In genomic region chr3:176568189-176568588, GRCh38 we compare ENCODE assay signal across 21 cellular contexts.
A peak's percentile ranks its signal among the peaks of the same experiment; 100 is the strongest.
DNase-seq lines count a peak whose midpoint lies in the region; ATAC-seq and TF ChIP-seq lines count a peak whose summit lies in the region.
"Had no signal": no experiment of that assay in that cellular context is flagged by ENCODE, and none has a peak within 500 bp of the region (broad histone marks: within the 10 kb centered on the region; RNA-seq: fewer than 3 reads in every experiment).

No MANE protein-coding gene starts in this region.

- H3K27me3 ChIP-seq in KMS-11 (ENCODE audit: insufficient read depth, low read depth) (no peaks in the 10 kb centered on the region), right atrium auricular region (no peaks in the 10 kb centered on the region)
- H3K27me3 ChIP-seq: BE2C, BLaER1 had no signal

- no peaks in the 10 kb centered on the region for H3K79me2 ChIP-seq in KMS-11 (ENCODE audit: insufficient read depth, low read depth)

- no peak overlapping the region for H2AFZ ChIP-seq in KMS-11 (ENCODE audit: low read depth)

- H3K9ac ChIP-seq in KMS-11, result no peak overlapping the region
- H3K9ac ChIP-seq: BLaER1 had no signal

- H3K27me3 Mint-ChIP-seq in nephron (ENCODE audit: low read depth) (no peaks in the 10 kb centered on the region), immature natural killer cell (ENCODE audit: low read depth in 3 of 3) (no peaks in the 10 kb centered on the region)
- no peaks in the 10 kb centered on the region for H3K27me3 Mint-ChIP-seq in activated naive CD8-positive, alpha-beta T cell treated with anti-CD3 and anti-CD28 coated beads, Interleukin-2, amount 50 U/mL, for 24 hours
- H3K27me3 Mint-ChIP-seq: CD4-positive, CD25-positive, alpha-beta regulatory T cell had no signal

- H3K27ac ChIP-seq in KMS-11, result no peak overlapping the region
- H3K27ac ChIP-seq in right atrium auricular region, result no peak overlapping the region
- H3K27ac ChIP-seq: BLaER1 had no signal

- peaks cover 40% of the 10 kb centered on the region for H3K4me1 ChIP-seq in KMS-11 (ENCODE audit: low read depth, poor library complexity, severe bottlenecking)
- no peaks in the 10 kb centered on the region for H3K4me1 ChIP-seq in right atrium auricular region
- H3K4me1 ChIP-seq: BLaER1, Caco-2 had no signal

- no peaks in the 10 kb centered on the region for H3K36me3 ChIP-seq in KMS-11 (ENCODE audit: insufficient read depth)
- H3K36me3 ChIP-seq in right atrium auricular region, result no peaks in the 10 kb centered on the region
- H3K36me3 ChIP-seq: BE2C, BLaER1 had no signal

- H3K27ac Mint-ChIP-seq in nephron (peak overlapping the region in 2 of 3 experiments; percentile 33 to 41), immature natural killer cell (no peak overlapping the region)
- H3K27ac Mint-ChIP-seq in activated naive CD8-positive, alpha-beta T cell treated with anti-CD3 and anti-CD28 coated beads, Interleukin-2, amount 50 U/mL, for 24 hours, result no peak overlapping the region
- H3K27ac Mint-ChIP-seq: CD14-positive monocyte; CD4-positive, alpha-beta memory T cell; CD4-positive, CD25-positive, alpha-beta regulatory T cell; CD8-positive, alpha-beta memory T cell had no signal

- H3K9me3 Mint-ChIP-seq in nephron, result no peaks in the 10 kb centered on the region
- peaks cover 16% of the 10 kb centered on the region for H3K9me3 Mint-ChIP-seq in activated naive CD8-positive, alpha-beta T cell treated with anti-CD3 and anti-CD28 coated beads, Interleukin-2, amount 50 U/mL, for 24 hours
- peaks cover 6 to 34% (median 8%) of the 10 kb centered on the region in 6 donors for H3K9me3 Mint-ChIP-seq in immature natural killer cell

- TF ChIP-seq CTCF in KMS-11 (conservative IDR thresholded peaks at IDR 0.05; ENCODE audit: low read depth, low read length), result no peak
- no peak for TF ChIP-seq CTCF in nephron (IDR thresholded peaks at IDR 0.05; ENCODE audit: unreplicated experiment in 3 of 3)
- TF ChIP-seq CTCF in right atrium auricular region (IDR thresholded peaks at IDR 0.05), result no peak

- H3K4me3 Mint-ChIP-seq in nephron (no peak overlapping the region), immature natural killer cell (no peak overlapping the region)
- H3K4me3 Mint-ChIP-seq in activated naive CD8-positive, alpha-beta T cell treated with anti-CD3 and anti-CD28 coated beads, Interleukin-2, amount 50 U/mL, for 24 hours, result no peak overlapping the region
- H3K4me3 Mint-ChIP-seq: CD14-positive monocyte; CD4-positive, alpha-beta memory T cell; CD4-positive, CD25-positive, alpha-beta regulatory T cell; CD8-positive, alpha-beta memory T cell had no signal

- peaks cover 0 to 4% of the 10 kb centered on the region in 2 donors for H3K9me3 ChIP-seq in right atrium auricular region
- H3K9me3 ChIP-seq: BE2C, Caco-2 had no signal

- H3K4me2 ChIP-seq in KMS-11, result 0 out of 2 replicates have a peak overlapping the region, but pooled peaks have one; percentile 55
- H3K4me2 ChIP-seq: BLaER1 had no signal

- H3K36me3 Mint-ChIP-seq in nephron (ENCODE audit: low read depth), result no peaks in the 10 kb centered on the region
- H3K36me3 Mint-ChIP-seq in activated naive CD8-positive, alpha-beta T cell treated with anti-CD3 and anti-CD28 coated beads, Interleukin-2, amount 50 U/mL, for 24 hours (ENCODE audit: low read depth), result no peaks in the 10 kb centered on the region
- H3K36me3 Mint-ChIP-seq in immature natural killer cell, result no peaks in the 10 kb centered on the region
- H3K36me3 Mint-ChIP-seq: CD14-positive monocyte; CD4-positive, alpha-beta memory T cell; CD4-positive, CD25-positive, alpha-beta regulatory T cell; CD8-positive, alpha-beta memory T cell had no signal

- DNase-seq in COLO829 (ENCODE audit: low spot score) (peak; percentile 78), islet precursor cell (peak; percentile 68), right atrium auricular region (ENCODE audit: low spot score) (no peak), iPS-NIHi11 (ENCODE audit: low spot score) (no peak), immature natural killer cell (no peak)
- no peak for DNase-seq in activated naive CD8-positive, alpha-beta T cell treated with anti-CD3 and anti-CD28 coated beads, Interleukin-2, amount 50 U/mL, for 24 hours
- DNase-seq: 8988T; ACHN; BE2C; C1 segment of cervical spinal cord; Caco-2; Calu3; CD4-positive, alpha-beta memory T cell; CD4-positive, CD25-positive, alpha-beta regulatory T cell; CD8-positive, alpha-beta memory T cell; DMS79 treated with DMSO at 0.1 percent for 48 hours; GF-D8 had no signal

- no peaks in the 10 kb centered on the region for H4K20me1 ChIP-seq in KMS-11 (ENCODE audit: insufficient read depth)
- H4K20me1 ChIP-seq: BLaER1 had no signal

- no peak overlapping the region for H3K4me3 ChIP-seq in KMS-11 (IDR thresholded peaks at IDR 0.05; ENCODE audit: insufficient read depth, low read depth, low read length)
- H3K4me3 ChIP-seq in right atrium auricular region, result no peak overlapping the region
- H3K4me3 ChIP-seq: BLaER1 had no signal

- ATAC-seq in activated naive CD8-positive, alpha-beta T cell treated with anti-CD3 and anti-CD28 coated beads, Interleukin-2, amount 50 U/mL, for 24 hours, result no peak

- peaks cover 8% of the 10 kb centered on the region for H3K4me1 Mint-ChIP-seq in nephron
- H3K4me1 Mint-ChIP-seq in activated naive CD8-positive, alpha-beta T cell treated with anti-CD3 and anti-CD28 coated beads, Interleukin-2, amount 50 U/mL, for 24 hours, result no peaks in the 10 kb centered on the region
- H3K4me1 Mint-ChIP-seq in immature natural killer cell, result no peaks in the 10 kb centered on the region
- H3K4me1 Mint-ChIP-seq: CD14-positive monocyte; CD4-positive, alpha-beta memory T cell; CD4-positive, CD25-positive, alpha-beta regulatory T cell; CD8-positive, alpha-beta memory T cell had no signal

Comparison
In these comparisons a context has a peak if more than half of its experiments do, and no peak if none do; other contexts are left out.
1. DNase-seq: peak in COLO829 (single experiment) and islet precursor cell (single experiment); none in right atrium auricular region (single experiment), iPS-NIHi11 (single experiment), activated naive CD8-positive, alpha-beta T cell treated with anti-CD3 and anti-CD28 coated beads, Interleukin-2, amount 50 U/mL, for 24 hours (single experiment) and immature natural killer cell (0 of 3).
2. H3K27ac Mint-ChIP-seq: peak in nephron (2 of 3); none in activated naive CD8-positive, alpha-beta T cell treated with anti-CD3 and anti-CD28 coated beads, Interleukin-2, amount 50 U/mL, for 24 hours (single experiment) and immature natural killer cell (0 of 6).